20 cellular contexts compared by ENCODE assay signal in the genomic region with DNA sequence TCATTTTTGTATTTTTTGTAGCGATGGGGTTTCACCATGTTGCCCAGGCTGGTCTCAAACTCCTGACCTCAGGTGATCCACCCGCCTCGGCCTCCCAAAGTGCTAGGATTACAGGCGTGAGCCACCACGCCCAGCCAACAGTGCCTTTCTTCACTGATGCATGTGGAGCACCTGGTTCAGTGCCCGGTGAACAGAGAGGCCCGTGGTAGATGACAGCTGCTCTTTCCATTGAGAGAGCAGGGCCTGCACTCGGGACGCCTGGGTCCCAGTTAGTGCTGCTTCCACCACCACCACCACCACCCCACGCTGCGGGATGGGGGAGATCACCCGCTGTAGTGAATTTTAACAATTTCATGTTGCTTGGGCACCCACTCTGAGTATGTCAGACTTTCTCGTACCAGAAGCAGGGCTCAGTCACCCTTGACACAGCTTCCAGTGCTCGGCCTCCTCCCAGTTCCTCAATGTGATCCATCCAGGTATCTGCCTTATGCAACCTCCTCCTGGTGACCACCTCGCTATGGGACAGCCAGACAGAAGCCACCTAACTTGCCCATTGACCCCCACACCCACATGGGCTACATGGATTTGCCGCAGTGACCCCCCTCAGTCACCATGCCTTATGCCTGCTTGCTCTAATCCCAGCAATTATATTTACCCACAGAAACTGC. TPM values are rescaled to one million over a fixed set of nuclear protein-coding genes. Genes with fewer than 3 reads are reported as not detected.
A peak's percentile ranks its signal among the peaks of the same experiment; 100 is the strongest.
DNase-seq lines count a peak whose midpoint lies in the region; ATAC-seq and TF ChIP-seq lines count a peak whose summit lies in the region.
"Had no signal": no experiment of that assay in that cellular context is flagged by ENCODE, and none has a peak within 500 bp of the region (broad histone marks: within the 10 kb centered on the region; RNA-seq: fewer than 3 reads in every experiment).

No MANE protein-coding gene starts in this region.

- DNase-seq in Panc1 (ENCODE audit: low read depth, low spot score) (no peak), esophagus muscularis mucosa (ENCODE audit: extremely low spot score) (no peak), natural killer cell (no peak), substantia nigra (lab: John Stamatoyannopoulos, UW) (no peak), UCSD-AML1 (lab: John Stamatoyannopoulos, UW; ENCODE audit: unreplicated experiment) (no peak), SIG-M5 treated with dmso at 0.1 percent for 504 hours (lab: John Stamatoyannopoulos, UW; ENCODE audit: unreplicated experiment) (no peak)
- no peak for DNase-seq in activated effector memory CD4-positive, alpha-beta T cell treated with Interleukin-2 at 50 U/mL for 16 hours
- DNase-seq: activated CD4-positive, alpha-beta T cell treated with anti-CD3 and anti-CD28 coated beads for 36 hours; activated T-cell treated with anti-CD3 and anti-CD28 coated beads, Interleukin-2, amount 50 U/mL, for 72 hours; anterior cingulate cortex; caudate nucleus; DMS79; foreskin keratinocyte; KG1; NCI-H1930; NCI-H2227 treated with DMSO at 0.1 percent for 48 hours; NCI-H774; SW 1271 had no signal

- POLR2A ChIA-PET in Panc1 (lab: Charles Lee), result no interaction called here

- H3K4me3 ChIP-seq in Panc1 (ENCODE audit: low read depth in 2 of 2, low read length in 2 of 2) (no peak overlapping the region), esophagus muscularis mucosa (no peak overlapping the region)
- H3K4me3 ChIP-seq: hepatocyte had no signal

- no peaks in the 10 kb centered on the region for H3K27me3 Mint-ChIP-seq in natural killer cell (ENCODE audit: low read depth in 2 of 2)
- H3K27me3 Mint-ChIP-seq: activated CD4-positive, alpha-beta T cell treated with anti-CD3 and anti-CD28 coated beads for 36 hours; activated naive CD4-positive, alpha-beta T cell treated with anti-CD3 and anti-CD28 coated beads, Interleukin-2, amount 50 U/mL, for 24 hours had no signal

- TSS peak; percentile 7 for BruUV-seq in Panc1 (replicated peaks; lab: Mats Ljungman, UMichigan)

- intact Hi-C loops in Panc1 (cut with micrococcal nuclease; ENCODE audit: unreplicated experiment), result no loop called here
- intact Hi-C loops in esophagus muscularis mucosa (cut with DNase I), result no loop called here
- intact Hi-C loops in natural killer cell (cut with micrococcal nuclease), result no loop called here

- no peak for TF ChIP-seq EP300 in esophagus muscularis mucosa (IDR thresholded peaks at IDR 0.05)

- no peaks in the 10 kb centered on the region for H3K9me3 ChIP-seq in Panc1 (ENCODE audit: control insufficient read depth, insufficient read depth, low read depth, low read length)
- no peaks in the 10 kb centered on the region for H3K9me3 ChIP-seq in esophagus muscularis mucosa

- H3K4me1 Mint-ChIP-seq in natural killer cell, result peaks cover 43 to 74% of the 10 kb centered on the region in 2 donors

- H3K27me3 ChIP-seq in Panc1 (ENCODE audit: control insufficient read depth, insufficient read depth, low read length) (no peaks in the 10 kb centered on the region), esophagus muscularis mucosa (no peaks in the 10 kb centered on the region)
- H3K27me3 ChIP-seq: foreskin keratinocyte, hepatocyte had no signal

- H3K9me3 Mint-ChIP-seq in natural killer cell, result no peaks in the 10 kb centered on the region
- H3K9me3 Mint-ChIP-seq: activated naive CD4-positive, alpha-beta T cell treated with anti-CD3 and anti-CD28 coated beads, Interleukin-2, amount 50 U/mL, for 24 hours; activated T-cell treated with anti-CD3 and anti-CD28 coated beads, Interleukin-2, amount 50 U/mL, for 72 hours had no signal

- H3K36me3 Mint-ChIP-seq in natural killer cell, result no peaks in the 10 kb centered on the region
- H3K36me3 Mint-ChIP-seq: activated naive CD4-positive, alpha-beta T cell treated with anti-CD3 and anti-CD28 coated beads, Interleukin-2, amount 50 U/mL, for 24 hours had no signal

- TF ChIP-seq POLR2A in esophagus muscularis mucosa (IDR thresholded peaks at IDR 0.05; ENCODE audit: low read depth), result no peak

- H3K36me3 ChIP-seq in Panc1 (ENCODE audit: control insufficient read depth, insufficient read depth, low read length), result no peaks in the 10 kb centered on the region
- no peaks in the 10 kb centered on the region for H3K36me3 ChIP-seq in esophagus muscularis mucosa

- no peak overlapping the region for H3K4me3 Mint-ChIP-seq in natural killer cell
- H3K4me3 Mint-ChIP-seq: activated CD4-positive, alpha-beta T cell treated with anti-CD3 and anti-CD28 coated beads for 36 hours; activated naive CD4-positive, alpha-beta T cell treated with anti-CD3 and anti-CD28 coated beads, Interleukin-2, amount 50 U/mL, for 24 hours; activated T-cell treated with anti-CD3 and anti-CD28 coated beads, Interleukin-2, amount 50 U/mL, for 72 hours had no signal

- H3K27ac Mint-ChIP-seq in natural killer cell, result peak overlapping the region; percentile 77 to 86
- H3K27ac Mint-ChIP-seq: activated CD4-positive, alpha-beta T cell treated with anti-CD3 and anti-CD28 coated beads for 36 hours; activated naive CD4-positive, alpha-beta T cell treated with anti-CD3 and anti-CD28 coated beads, Interleukin-2, amount 50 U/mL, for 24 hours; activated T-cell treated with anti-CD3 and anti-CD28 coated beads, Interleukin-2, amount 50 U/mL, for 72 hours had no signal

- 90% methylated on average over 12 of the region's 16 CpGs for WGBS in esophagus muscularis mucosa

- TF ChIP-seq CTCF in Panc1 (IDR thresholded peaks at IDR 0.05) (no peak), esophagus muscularis mucosa (IDR thresholded peaks at IDR 0.05) (no peak), natural killer cell (IDR thresholded peaks at IDR 0.05) (no peak)

- ATAC-seq in Panc1 (no peak), natural killer cell (no peak)
- ATAC-seq: activated CD4-positive, alpha-beta T cell treated with anti-CD3 and anti-CD28 coated beads for 36 hours; activated T-cell treated with anti-CD3 and anti-CD28 coated beads, Interleukin-2, amount 50 U/mL, for 72 hours; foreskin keratinocyte had no signal

- CTCF ChIA-PET in Panc1 (lab: Charles Lee), result no interaction called here

- in situ Hi-C loops in Panc1 (cut with HindIII; ENCODE audit: low pct_unique_long_range_greater_than_20kb, low sequenced_read_pairs), result no loop called here

- H3K4me1 ChIP-seq in Panc1 (ENCODE audit: control insufficient read depth, insufficient read depth, low read length), result peaks cover 79% of the 10 kb centered on the region
- peaks cover 62 to 99% (median 97%) of the 10 kb centered on the region in 4 donors for H3K4me1 ChIP-seq in esophagus muscularis mucosa
- H3K4me1 ChIP-seq: foreskin keratinocyte had no signal

- H3K27ac ChIP-seq in Panc1 (ENCODE audit: low read length) (peak overlapping the region; percentile 80), esophagus muscularis mucosa (replicated peaks in 1 of 4) (peak overlapping the region; percentile 85 to 94 (median 90)), substantia nigra (ENCODE audit: low read depth, low read length, poor library complexity, severe bottlenecking) (peak overlapping the region; percentile 2)
- H3K27ac ChIP-seq: foreskin keratinocyte had no signal

RNA-seq across cellular contexts. Expression of a gene that starts 36.6 kb away (rescaled TPM):
- 219 TPM for total RNA-seq in Panc1 (2021; ENCODE audit: unreplicated experiment)
- 236 TPM for polyA plus RNA-seq in Panc1 (2012; ENCODE audit: insufficient read length)
- total RNA-seq in esophagus muscularis mucosa, result 100 to 1,000 TPM in 1 of 4 donors, 10 to 100 TPM in 3; 41.1 to 102 (median 76.7) TPM
- 100 to 1,000 TPM; 128 to 200 (median 174) TPM for total RNA-seq in natural killer cell

Comparison
In these comparisons a context has a peak if more than half of its experiments do, and no peak if none do; other contexts are left out.
1. H3K27ac ChIP-seq: peak in every context shown above with its lines; median percentile 90 in esophagus muscularis mucosa; 80 in Panc1; 2 in substantia nigra.